Comparison of ENCODE assay signal across 9 cellular contexts in the genomic region with DNA sequence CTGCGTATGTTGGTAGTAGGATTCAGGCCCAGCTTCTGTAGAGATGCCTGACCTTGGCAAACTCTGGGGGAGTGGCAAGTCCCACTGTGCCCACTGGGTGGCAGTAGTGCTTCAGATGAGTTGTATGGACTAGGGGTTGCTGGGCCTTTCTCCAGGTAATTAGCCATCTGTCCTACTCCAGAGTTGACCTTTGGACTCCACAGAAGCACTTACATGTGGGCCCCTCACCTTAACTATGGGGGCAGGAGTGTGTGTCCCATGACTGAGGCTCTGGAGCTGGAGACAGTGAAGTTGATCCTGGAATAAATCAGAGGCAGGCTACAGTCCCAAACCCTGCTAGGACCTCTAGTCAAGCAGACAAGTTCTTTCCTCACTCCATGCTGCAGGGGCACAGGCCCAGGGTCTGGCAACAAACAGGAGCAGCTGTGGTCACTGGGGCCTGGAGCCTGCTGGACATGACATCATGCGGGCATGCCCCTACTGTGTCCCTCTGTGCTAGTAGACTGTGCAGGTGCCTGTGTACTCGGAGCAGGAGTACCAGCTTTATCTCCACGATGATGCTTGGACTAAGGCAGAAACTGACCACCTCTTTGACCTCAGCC. TPM values are rescaled to one million over a fixed set of nuclear protein-coding genes. Genes with fewer than 3 reads are reported as not detected.
DNase-seq lines count a peak whose midpoint lies in the region; ATAC-seq and TF ChIP-seq lines count a peak whose summit lies in the region.
"Had no signal": no experiment of that assay in that cellular context is flagged by ENCODE, and none has a peak within 500 bp of the region (broad histone marks: within the 10 kb centered on the region; RNA-seq: fewer than 3 reads in every experiment).

No MANE protein-coding gene starts in this region.

- H3K27ac ChIP-seq in DOHH2 (ENCODE audit: low read depth, low read length) (no peak overlapping the region), neural progenitor cell (no peak overlapping the region)

- H3K4me3 Mint-ChIP-seq in neural progenitor cell = no peak overlapping the region
- H3K4me3 Mint-ChIP-seq: dendritic cell treated with granulocyte-macrophage colony-stimulating factor and Interleukin-4, amounts not matched to agents 40 ng/mL and 50 ng/mL, for 4 days had no signal

- peaks cover 10% of the 10 kb centered on the region for H3K4me1 Mint-ChIP-seq in neural progenitor cell

- peak; percentile 93 for TF ChIP-seq CTCF in DOHH2 (IDR thresholded peaks at IDR 0.05; ENCODE audit: low read depth, low read length, poor library complexity, severe bottlenecking)
- TF ChIP-seq CTCF in fibroblast of pulmonary artery (IDR thresholded peaks at IDR 0.05; ENCODE audit: low read length, missing control alignments) = peak; percentile 90
- peak; percentile 84 for TF ChIP-seq CTCF in neural progenitor cell (IDR thresholded peaks at IDR 0.05)

- H3K4me3 ChIP-seq in DOHH2 (ENCODE audit: low read length) (no peak overlapping the region), fibroblast of pulmonary artery (replicated peaks; ENCODE audit: low read depth, low read length) (no peak overlapping the region), neural progenitor cell (no peak overlapping the region)

- no peak overlapping the region for H3K9ac ChIP-seq in neural progenitor cell

- H3K4me1 ChIP-seq in DOHH2 (ENCODE audit: control insufficient read depth, low read length) = peaks cover 9% of the 10 kb centered on the region
- peaks cover 2% of the 10 kb centered on the region for H3K4me1 ChIP-seq in neural progenitor cell

- H3K9me3 ChIP-seq in DOHH2 (ENCODE audit: control insufficient read depth, insufficient read depth, low read length) (no peaks in the 10 kb centered on the region), neural progenitor cell (ENCODE audit: low read depth) (no peaks in the 10 kb centered on the region)

- H3F3A ChIP-seq in DOHH2 (ENCODE audit: control insufficient read depth, insufficient read depth) (no peaks in the 10 kb centered on the region), neural progenitor cell (ENCODE audit: low read depth) (peaks cover 14% of the 10 kb centered on the region)

- no peaks in the 10 kb centered on the region for H3K27me3 ChIP-seq in DOHH2 (ENCODE audit: control insufficient read depth, low read length)
- H3K27me3 ChIP-seq in neural progenitor cell = no peaks in the 10 kb centered on the region

- H3K4me2 ChIP-seq in DOHH2 (ENCODE audit: low read length) = no peak overlapping the region
- no peak overlapping the region for H3K4me2 ChIP-seq in neural progenitor cell

- H3K36me3 ChIP-seq in DOHH2 (ENCODE audit: control insufficient read depth, low read length) (peaks cover 61% of the 10 kb centered on the region), neural progenitor cell (no peaks in the 10 kb centered on the region)

- no peak for ATAC-seq in HG03045 (IDR thresholded peaks at IDR 0.05; ENCODE audit: unreplicated experiment)

- no peaks in the 10 kb centered on the region for H3K9me2 ChIP-seq in DOHH2 (replicated peaks; ENCODE audit: control insufficient read depth, low read length)

- peaks cover 2% of the 10 kb centered on the region for H3K27me3 Mint-ChIP-seq in neural progenitor cell (ENCODE audit: insufficient read depth, low read depth)
- H3K27me3 Mint-ChIP-seq: dendritic cell treated with granulocyte-macrophage colony-stimulating factor and Interleukin-4, amounts not matched to agents 40 ng/mL and 50 ng/mL, for 4 days had no signal

- H3K9me3 Mint-ChIP-seq in neural progenitor cell = no peaks in the 10 kb centered on the region
- H3K9me3 Mint-ChIP-seq: dendritic cell treated with granulocyte-macrophage colony-stimulating factor and Interleukin-4, amounts not matched to agents 40 ng/mL and 50 ng/mL, for 4 days had no signal

- H2AFZ ChIP-seq in neural progenitor cell (replicated peaks) = no peak overlapping the region

- peak; percentile 59 to 63 for DNase-seq in Kasumi-1 (lab: John Stamatoyannopoulos, UW)
- peak; percentile 55 for DNase-seq in RPMI7951 (ENCODE audit: low read depth)
- peak; percentile 37 to 45 for DNase-seq in activated T-helper 1 cell treated with anti-CD3 and anti-CD28 coated beads, Interleukin-2, amount 50 U/mL, for 16 hours (ENCODE audit: low read depth in 1 of 2, low spot score in 1 of 2)
- DNase-seq in fibroblast of pulmonary artery (ENCODE audit: low read depth) = peak; percentile 75
- DNase-seq in neural progenitor cell (ENCODE audit: low spot score) = peak; percentile 81
- peak; percentile 31 for DNase-seq in stromal cell of bone marrow (ENCODE audit: low read depth)

- H3K36me3 Mint-ChIP-seq in neural progenitor cell = peaks cover 16% of the 10 kb centered on the region

- H4K20me1 ChIP-seq in DOHH2 (ENCODE audit: control insufficient read depth, insufficient read depth, low read depth, low read length) (no peaks in the 10 kb centered on the region), neural progenitor cell (ENCODE audit: low read depth) (peaks cover 7% of the 10 kb centered on the region)

- H3K27ac Mint-ChIP-seq in neural progenitor cell = no peak overlapping the region
- H3K27ac Mint-ChIP-seq: dendritic cell treated with granulocyte-macrophage colony-stimulating factor and Interleukin-4, amounts not matched to agents 40 ng/mL and 50 ng/mL, for 4 days had no signal

- H3K79me2 ChIP-seq in DOHH2 (ENCODE audit: control insufficient read depth, low read length) = peaks cover 9% of the 10 kb centered on the region
- peaks cover 5% of the 10 kb centered on the region for H3K79me2 ChIP-seq in neural progenitor cell (ENCODE audit: low read depth)

RNA-seq across cellular contexts. Expression of gene DMAP1, which starts 4.6 kb away (rescaled TPM):
- total RNA-seq in RPMI7951 (2014; rRNA removed; shearing (Covaris generic)) = 8.8 and 9.7 TPM in 2 replicates
- total RNA-seq in neural progenitor cell (ENCODE audit: low replicate concordance) = 22.3 and 29.8 TPM in 2 replicates

Comparison
In these comparisons a context has a peak if more than half of its experiments do, and no peak if none do; other contexts are left out.
1. DNase-seq: peak in every context shown above with its lines; median percentile 81 in neural progenitor cell; 75 in fibroblast of pulmonary artery; 61 in Kasumi-1; 55 in RPMI7951; 41 in activated T-helper 1 cell treated with anti-CD3 and anti-CD28 coated beads, Interleukin-2, amount 50 U/mL, for 16 hours; 31 in stromal cell of bone marrow.